18 cellular contexts compared by ENCODE assay signal in the genomic region with DNA sequence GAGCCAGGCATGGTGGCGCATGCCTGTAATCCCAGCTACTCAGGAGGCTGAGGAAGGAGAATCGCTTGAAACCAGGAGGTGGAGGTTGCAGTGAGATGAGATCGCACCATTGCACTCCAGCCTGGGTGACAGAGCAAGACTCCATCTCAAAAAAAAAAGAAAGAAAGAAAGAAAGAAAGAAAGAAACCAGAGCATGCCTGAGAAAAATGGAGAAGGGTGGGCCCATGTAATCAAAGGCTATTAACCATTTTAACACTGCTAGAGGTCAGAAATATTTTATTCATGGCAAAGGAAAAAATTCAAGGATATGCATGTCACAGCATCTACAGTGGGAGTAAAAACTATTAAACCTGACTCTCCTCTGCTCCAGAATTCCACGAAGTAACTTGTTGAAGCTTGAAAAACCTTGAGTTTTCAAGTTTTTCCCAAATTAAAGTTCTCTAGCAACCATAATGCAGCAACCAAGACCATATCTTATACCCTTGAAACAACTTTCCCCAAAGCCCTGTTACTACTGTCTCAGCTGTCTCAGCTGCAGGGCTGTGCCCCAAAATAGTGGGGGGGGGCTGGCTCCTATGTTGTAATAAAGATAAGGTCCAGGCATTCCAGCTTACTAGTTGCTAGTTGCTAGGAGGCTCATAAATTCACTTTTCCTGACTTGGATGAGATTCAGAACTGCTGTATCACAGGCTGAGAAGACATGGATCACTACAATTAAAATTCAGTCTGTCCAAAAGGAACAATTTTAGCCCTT.
DNase-seq lines count a peak whose midpoint lies in the region; ATAC-seq, FAIRE-seq and TF ChIP-seq lines count a peak whose summit lies in the region.
"Had no signal": no experiment of that assay in that cellular context is flagged by ENCODE, and none has a peak within 500 bp of the region (broad histone marks: within the 10 kb centered on the region; RNA-seq: fewer than 3 reads in every experiment).

No MANE protein-coding gene starts in this region.

- H3F3A ChIP-seq in smooth muscle cell (ENCODE audit: low read depth) (no peaks in the 10 kb centered on the region), PC-9 (ENCODE audit: insufficient read depth, low read depth) (no peaks in the 10 kb centered on the region)

- no peaks in the 10 kb centered on the region for H3K4me1 ChIP-seq in right atrium auricular region
- no peaks in the 10 kb centered on the region for H3K4me1 ChIP-seq in kidney (ENCODE audit: control insufficient read depth in 1 of 2, insufficient read depth in 1 of 2, low read depth in 1 of 2, low read length in 2 of 2)
- peaks cover 9% of the 10 kb centered on the region for H3K4me1 ChIP-seq in smooth muscle cell (ENCODE audit: low read depth)
- H3K4me1 ChIP-seq in PC-9 (replicated peaks; ENCODE audit: insufficient read depth), result no peaks in the 10 kb centered on the region
- H3K4me1 ChIP-seq in right lobe of liver, result peaks cover 0 to 4% (median 0%) of the 10 kb centered on the region in 4 donors

- TF ChIP-seq POLR2A in right lobe of liver (IDR thresholded peaks at IDR 0.05), result no peak
- no peak for TF ChIP-seq POLR2A in H54 (IDR thresholded peaks at IDR 0.05; ENCODE audit: low read depth, low read length)

- H3K9me2 ChIP-seq in PC-9 (ENCODE audit: insufficient read depth), result no peaks in the 10 kb centered on the region

- H3K9ac ChIP-seq in kidney (ENCODE audit: low read length in 2 of 2) (no peak overlapping the region), smooth muscle cell (ENCODE audit: low read depth) (no peak overlapping the region)

- H3K27ac ChIP-seq in right atrium auricular region (no peak overlapping the region), kidney (ENCODE audit: low read depth in 2 of 2, low read length in 2 of 2) (no peak overlapping the region), smooth muscle cell (ENCODE audit: low read depth) (no peak overlapping the region), PC-9 (no peak overlapping the region), right lobe of liver (no peak overlapping the region)
- H3K27ac ChIP-seq: 22Rv1 had no signal

- no peaks in the 10 kb centered on the region for H3K36me3 ChIP-seq in right atrium auricular region
- H3K36me3 ChIP-seq in kidney (ENCODE audit: control insufficient read depth in 1 of 2, insufficient read depth in 2 of 2, low read length in 2 of 2), result no peaks in the 10 kb centered on the region
- no peaks in the 10 kb centered on the region for H3K36me3 ChIP-seq in smooth muscle cell (ENCODE audit: low read depth)
- H3K36me3 ChIP-seq in PC-9 (ENCODE audit: low read depth), result no peaks in the 10 kb centered on the region
- no peaks in the 10 kb centered on the region for H3K36me3 ChIP-seq in right lobe of liver
- H3K36me3 ChIP-seq: BE2C had no signal

- CTCF ChIA-PET in PC-9 (lab: Charles Lee), result no interaction called here

- FAIRE-seq in kidney (lab: Jason Lieb, UNC), result no peak
- FAIRE-seq in H54 (lab: Jason Lieb, UNC), result no peak
- FAIRE-seq: GM12878, GM18507 had no signal

- intact Hi-C loops in Right ventricle myocardium inferior (cut with DNase I), result no loop called here
- intact Hi-C loops in kidney (cut with DNase I), result no loop called here
- intact Hi-C loops in PC-9 (cut with micrococcal nuclease; ENCODE audit: unreplicated experiment), result no loop called here
- intact Hi-C loops in right lobe of liver (cut with DNase I), result no loop called here

- H2AFZ ChIP-seq in smooth muscle cell (ENCODE audit: low read depth) (peak overlapping the region; percentile 45), PC-9 (no peak overlapping the region)

- H4K20me1 ChIP-seq in smooth muscle cell (ENCODE audit: low read depth), result no peaks in the 10 kb centered on the region
- H4K20me1 ChIP-seq in PC-9 (ENCODE audit: insufficient read depth), result no peaks in the 10 kb centered on the region

- POLR2A ChIA-PET in PC-9 (lab: Charles Lee; ENCODE audit: unreplicated experiment), result no interaction called here

- ATAC-seq in Right ventricle myocardium inferior, result peak; percentile 63
- no peak for ATAC-seq in right lobe of liver
- ATAC-seq: GM12878 had no signal

- no peak for DNase-seq in Right ventricle myocardium inferior (ENCODE audit: missing footprints)
- no peak for DNase-seq in right atrium auricular region (ENCODE audit: low spot score)
- peak; percentile 44 for DNase-seq in astrocyte of the hippocampus (ENCODE audit: low read depth, low spot score)
- DNase-seq in kidney, result peak; percentile 8
- DNase-seq in smooth muscle cell (lab: John Stamatoyannopoulos, UW; ENCODE audit: unreplicated experiment), result no peak
- no peak for DNase-seq in PC-9
- no peak for DNase-seq in right lobe of liver
- DNase-seq in H54 (ENCODE audit: insufficient read length, low spot score), result no peak
- DNase-seq: BE2C; Calu3; CD4-positive, alpha-beta T cell; NCI-H1417 treated with DMSO at 0.1 percent for 48 hours; NCI-H1930; NCI-H2171; NCI-H446 treated with DMSO at 0.1 percent for 48 hours had no signal

- TF ChIP-seq CTCF in right atrium auricular region (IDR thresholded peaks at IDR 0.05) (no peak), kidney (IDR thresholded peaks at IDR 0.05; ENCODE audit: borderline replicate concordance, extremely low read depth, insufficient read depth) (no peak), smooth muscle cell (IDR thresholded peaks at IDR 0.05; ENCODE audit: borderline replicate concordance, insufficient read depth, poor library complexity, severe bottlenecking) (no peak), PC-9 (conservative IDR thresholded peaks at IDR 0.05) (no peak), right lobe of liver (IDR thresholded peaks at IDR 0.05) (no peak)

- H3K4me2 ChIP-seq in smooth muscle cell (peak overlapping the region; percentile 51), PC-9 (no peak overlapping the region)

- peaks cover 6% of the 10 kb centered on the region for H3K79me2 ChIP-seq in smooth muscle cell (ENCODE audit: low read depth)
- H3K79me2 ChIP-seq in PC-9 (ENCODE audit: low read depth), result 0 out of 2 replicates have a peak, but pooled peaks cover 3% of the 10 kb centered on the region

- H3K9me3 ChIP-seq in right atrium auricular region (no peaks in the 10 kb centered on the region), kidney (ENCODE audit: control insufficient read depth in 1 of 2, low read length in 2 of 2) (no peaks in the 10 kb centered on the region), smooth muscle cell (replicated peaks; ENCODE audit: low read depth) (no peaks in the 10 kb centered on the region), PC-9 (ENCODE audit: insufficient read depth, low read depth) (no peaks in the 10 kb centered on the region), right lobe of liver (no peaks in the 10 kb centered on the region)
- H3K9me3 ChIP-seq: BE2C had no signal

- H3K4me3 ChIP-seq in right atrium auricular region (no peak overlapping the region), kidney (ENCODE audit: low read length in 2 of 2) (no peak overlapping the region), smooth muscle cell (no peak overlapping the region), PC-9 (no peak overlapping the region), right lobe of liver (no peak overlapping the region)
- H3K4me3 ChIP-seq: GM12878 had no signal

- H3K27me3 ChIP-seq in right atrium auricular region (no peaks in the 10 kb centered on the region), smooth muscle cell (ENCODE audit: low read depth) (no peaks in the 10 kb centered on the region), PC-9 (ENCODE audit: insufficient read depth, low read depth) (no peaks in the 10 kb centered on the region), right lobe of liver (no peaks in the 10 kb centered on the region)
- H3K27me3 ChIP-seq: BE2C had no signal

- no TSS peak for BruUV-seq in PC-9 (replicated peaks; lab: Mats Ljungman, UMichigan)

- 73% methylated on average over 3 of the region's 4 CpGs for WGBS in smooth muscle cell (ENCODE audit: low lambda C conversion rate)
- WGBS in right lobe of liver (ENCODE audit: insufficient coverage, low coverage, low lambda C conversion rate, missing lambda C conversion rate), result 88% methylated on average over 3 of the region's 4 CpGs

Comparison
In these comparisons a context has a peak if more than half of its experiments do, and no peak if none do; other contexts are left out.
1. DNase-seq: peak in astrocyte of the hippocampus (single experiment) and kidney (single experiment); none in Right ventricle myocardium inferior (single experiment), right atrium auricular region (single experiment), smooth muscle cell (single experiment), PC-9 (0 of 2), right lobe of liver (0 of 3) and H54 (single experiment).